ENCODE assay signal across 14 cellular contexts in the genomic region with DNA sequence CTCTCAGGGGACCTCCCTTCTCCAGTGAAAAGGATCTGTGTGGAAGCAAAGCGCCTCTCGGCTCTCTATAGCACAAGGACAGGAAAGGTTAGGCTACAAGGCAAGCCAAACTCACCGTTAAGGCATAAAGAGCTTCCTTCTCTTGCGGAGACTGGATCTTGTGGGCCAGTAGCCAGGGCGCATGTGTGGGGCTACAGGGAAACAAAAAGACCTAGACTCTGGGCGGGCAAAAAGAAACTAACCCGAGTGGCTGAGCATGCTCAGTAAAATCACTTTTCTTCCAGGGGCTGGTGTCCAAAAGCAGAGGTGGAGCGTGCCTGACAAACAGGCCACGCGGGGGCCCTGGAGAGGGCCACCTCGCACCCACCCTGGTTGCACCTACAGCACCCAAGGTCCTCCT. TPM values are rescaled to one million over a fixed set of nuclear protein-coding genes. Genes with fewer than 3 reads are reported as not detected.
DNase-seq lines count a peak whose midpoint lies in the region; ATAC-seq and TF ChIP-seq lines count a peak whose summit lies in the region.
"Had no signal": no experiment of that assay in that cellular context is flagged by ENCODE, and none has a peak within 500 bp of the region (broad histone marks: within the 10 kb centered on the region; RNA-seq: fewer than 3 reads in every experiment).

No MANE protein-coding gene starts in this region.

- no peaks in the 10 kb centered on the region for H3K27me3 Mint-ChIP-seq in CD14-positive monocyte (ENCODE audit: low read depth in 3 of 3)

- H3K4me1 ChIP-seq in esophagus squamous epithelium (peaks cover 15 to 75% (median 36%) of the 10 kb centered on the region in 3 donors), suprapubic skin (peaks cover 51% of the 10 kb centered on the region), ascending aorta (no peaks in the 10 kb centered on the region)

- no peak for TF ChIP-seq EP300 in suprapubic skin (IDR thresholded peaks at IDR 0.05)

- peaks cover 0 to 74% (median 28%) of the 10 kb centered on the region in 3 donors for H3K36me3 ChIP-seq in esophagus squamous epithelium
- H3K36me3 ChIP-seq in suprapubic skin = peaks cover 55% of the 10 kb centered on the region
- peaks cover 62 to 66% of the 10 kb centered on the region in 2 donors for H3K36me3 ChIP-seq in ascending aorta

- POLR2A ChIA-PET in RWPE1 (lab: Yijun Ruan, JAX; ENCODE audit: low non-redundant PET) = no interaction called here

- CTCF ChIA-PET in RWPE1 (lab: Yijun Ruan, JAX) = interaction anchor here (1.0 kb wide), 1 partner anchor 20 kb away, joined by 3 read pairs; no protein-coding TSS in a partner anchor

- peaks cover 66 to 75% of the 10 kb centered on the region in 2 donors for H3K36me3 Mint-ChIP-seq in CD14-positive monocyte

- no peaks in the 10 kb centered on the region for H3K27me3 ChIP-seq in esophagus squamous epithelium
- H3K27me3 ChIP-seq in suprapubic skin = no peaks in the 10 kb centered on the region
- no peaks in the 10 kb centered on the region for H3K27me3 ChIP-seq in ascending aorta

- H3K27ac ChIP-seq in RWPE1 = peak overlapping the region; percentile 93
- peak overlapping the region; percentile 43 to 67 (median 52) for H3K27ac ChIP-seq in esophagus squamous epithelium
- peak overlapping the region; percentile 46 for H3K27ac ChIP-seq in suprapubic skin
- no peak overlapping the region for H3K27ac ChIP-seq in ascending aorta

- no peak overlapping the region for H3K4me3 ChIP-seq in esophagus squamous epithelium
- no peak overlapping the region for H3K4me3 ChIP-seq in suprapubic skin
- H3K4me3 ChIP-seq in ascending aorta = no peak overlapping the region

- peak overlapping the region in 4 of 7 donors; percentile 13 to 80 (median 33) for H3K27ac Mint-ChIP-seq in CD14-positive monocyte

- H3K4me3 Mint-ChIP-seq in CD14-positive monocyte = no peak overlapping the region

- intact Hi-C loops in CD14-positive monocyte (cut with micrococcal nuclease) (loop anchor here in 1 of 2 donors (10.0 kb wide), 1 partner anchor 51 kb away; no protein-coding TSS in a partner anchor), esophagus squamous epithelium (cut with DNase I) (no loop called here), ascending aorta (cut with DNase I) (no loop called here)

- no peak for DNase-seq in CD14-positive monocyte (ENCODE audit: low spot score)
- DNase-seq in RWPE1 (ENCODE audit: low spot score) = no peak
- DNase-seq in esophagus squamous epithelium (lab: John Stamatoyannopoulos, UW) = no peak
- no peak for DNase-seq in suprapubic skin (ENCODE audit: low spot score in 2 of 2)
- no peak for DNase-seq in ascending aorta (ENCODE audit: low spot score in 2 of 2)
- no peak for DNase-seq in NOMO-1 treated with dmso at 0.1 percent for 144 hours (lab: John Stamatoyannopoulos, UW; ENCODE audit: unreplicated experiment)
- DNase-seq: EL, HCEC 1CT, IMR-90, MV-4-11, NCI-H1417 treated with DMSO at 0.1 percent for 48 hours, NCI-H2029 treated with DMSO at 0.1 percent for 48 hours, NCI-H524 had no signal

- TF ChIP-seq POLR2A in esophagus squamous epithelium (IDR thresholded peaks at IDR 0.05) (no peak), suprapubic skin (IDR thresholded peaks at IDR 0.05) (no peak)

- H3K9me3 ChIP-seq in esophagus squamous epithelium (no peaks in the 10 kb centered on the region), suprapubic skin (no peaks in the 10 kb centered on the region), ascending aorta (no peaks in the 10 kb centered on the region)

- no peak for ATAC-seq in GM18868 (IDR thresholded peaks at IDR 0.05; ENCODE audit: unreplicated experiment)

- H3K4me1 Mint-ChIP-seq in CD14-positive monocyte = peaks cover 23% of the 10 kb centered on the region

- WGBS in esophagus squamous epithelium, 2 donors = 66% methylated on average over 11 of the region's 11 CpGs; no CpG with 5 or more reads in 1 of the 2 donors
- WGBS in suprapubic skin = 67% methylated on average over 10 of the region's 11 CpGs

- H3K9me3 Mint-ChIP-seq in CD14-positive monocyte = peaks cover 0 to 1% (median 0%) of the 10 kb centered on the region in 7 donors

- no peak for TF ChIP-seq CTCF in CD14-positive monocyte (IDR thresholded peaks at IDR 0.05)
- TF ChIP-seq CTCF in RWPE1 (conservative IDR thresholded peaks at IDR 0.05; ENCODE audit: low read depth) = no peak
- no peak for TF ChIP-seq CTCF in esophagus squamous epithelium (IDR thresholded peaks at IDR 0.05)
- no peak for TF ChIP-seq CTCF in suprapubic skin (IDR thresholded peaks at IDR 0.05)
- TF ChIP-seq CTCF in ascending aorta (IDR thresholded peaks at IDR 0.05) = no peak

RNA-seq across cellular contexts. Expression of a gene that starts 16.1 kb away (rescaled TPM):
- polyA plus RNA-seq in CD14-positive monocyte = 10 to 100 TPM; 37.5 to 49.5 TPM
- 10 to 100 TPM; 19.4 to 53.8 (median 23.9) TPM for total RNA-seq in esophagus squamous epithelium
- total RNA-seq in suprapubic skin = 100 to 1,000 TPM in 1 of 4 donors, 10 to 100 TPM in 3; 44.1 to 117 (median 53.4) TPM
- total RNA-seq in ascending aorta = 10.7 TPM

RNA-seq across cellular contexts. Expression of a gene that starts 41.2 kb away (rescaled TPM):
- polyA plus RNA-seq in CD14-positive monocyte = 1 to 10 TPM; 6.6 to 8.0 TPM
- 10 to 100 TPM; 10.4 to 17.6 (median 15.3) TPM for total RNA-seq in esophagus squamous epithelium
- 10 to 100 TPM; 16.3 to 73.7 (median 24.6) TPM for total RNA-seq in suprapubic skin
- total RNA-seq in ascending aorta = 25.9 TPM

Comparison
In these comparisons a context has a peak if more than half of its experiments do, and no peak if none do; other contexts are left out.
1. H3K27ac ChIP-seq: peak in RWPE1 (single experiment), esophagus squamous epithelium (4 of 4) and suprapubic skin (single experiment); none in ascending aorta (0 of 2).